7 cellular contexts compared by ENCODE assay signal in genomic region chr1:2381741-2382620, GRCh38.
A peak's percentile ranks its signal among the peaks of the same experiment; 100 is the strongest.
DNase-seq lines count a peak whose midpoint lies in the region; TF ChIP-seq lines count a peak whose summit lies in the region.

No MANE protein-coding gene starts in this region.

- H3K27me3 ChIP-seq in brain microvascular endothelial cell (replicated peaks) = no peaks in the 10 kb centered on the region

- H3K27ac ChIP-seq in VCaP (no peak overlapping the region; the same call in 1 of the 2 replicates), brain microvascular endothelial cell (no peak overlapping the region)

- H3K36me3 ChIP-seq in brain microvascular endothelial cell (replicated peaks) = no peaks in the 10 kb centered on the region

- in situ Hi-C loops in brain microvascular endothelial cell (cut with HindIII; ENCODE audit: low pct_ligation_motif_present, low sequenced_read_pairs) = no loop called here

- H3K4me3 ChIP-seq in brain microvascular endothelial cell (ENCODE audit: low read depth, low read length) = no peak overlapping the region

- DNase-seq in HuH-7.5 (ENCODE audit: low spot score) (peak; percentile 97), brain microvascular endothelial cell (peak; percentile 55), iris pigment epithelial cell (ENCODE audit: low read depth) (peak; percentile 68), NCI-H748 treated with DMSO at 0.1 percent for 48 hours (lab: John Stamatoyannopoulos, UW) (no peak)
- peak; percentile 55 to 75 for DNase-seq in stimulated activated CD4-positive, alpha-beta T cell treated with anti-CD3 and anti-CD28 coated beads, Interleukin-15, amount 100 ng/mL, for 48 hours (ENCODE audit: low read depth in 2 of 2)

- TF ChIP-seq CTCF in GM12872 (IDR thresholded peaks at IDR 0.05; ENCODE audit: insufficient read depth, low read depth, low read length) = peak; percentile 85
- TF ChIP-seq CTCF in VCaP (conservative IDR thresholded peaks at IDR 0.05) = peak; percentile 98
- peak; percentile 94 for TF ChIP-seq CTCF in brain microvascular endothelial cell (IDR thresholded peaks at IDR 0.05; ENCODE audit: low read depth, low read length, missing control alignments)
